Comparison of ENCODE assay signal across 11 cellular contexts in genomic region chr7:139739863-139740597, GRCh38. TPM values are rescaled to one million over a fixed set of nuclear protein-coding genes. Genes with fewer than 3 reads are reported as not detected.
DNase-seq lines count a peak whose midpoint lies in the region; ATAC-seq, FAIRE-seq and TF ChIP-seq lines count a peak whose summit lies in the region.
"Had no signal": no experiment of that assay in that cellular context is flagged by ENCODE, and none has a peak within 500 bp of the region (broad histone marks: within the 10 kb centered on the region; RNA-seq: fewer than 3 reads in every experiment).

No MANE protein-coding gene starts in this region.

- H3K9me3 ChIP-seq in lung (ENCODE audit: control insufficient read depth in 2 of 2, insufficient read depth in 1 of 2, low read length in 1 of 2) (no peaks in the 10 kb centered on the region), aorta (ENCODE audit: control insufficient read depth, low read length) (no peaks in the 10 kb centered on the region)
- H3K9me3 ChIP-seq: BLaER1 had no signal

- no peaks in the 10 kb centered on the region for H3K27me3 Mint-ChIP-seq in natural killer cell (ENCODE audit: low read depth in 2 of 2)
- H3K27me3 Mint-ChIP-seq in natural killer cell treated with Interleukin-12 subunit alpha and Interleukin-12 subunit beta and Interleukin-15 and Interleukin-18, amount 100 ng/mL, for 72 hours = no peaks in the 10 kb centered on the region

- FAIRE-seq in RCC 7860 (lab: Jason Lieb, UNC) = no peak

- H3K4me3 Mint-ChIP-seq in natural killer cell = no peak overlapping the region
- H3K4me3 Mint-ChIP-seq in natural killer cell treated with Interleukin-12 subunit alpha and Interleukin-12 subunit beta and Interleukin-15 and Interleukin-18, amount 100 ng/mL, for 72 hours = no peak overlapping the region
- H3K4me3 Mint-ChIP-seq: activated naive CD4-positive, alpha-beta T cell treated with anti-CD3 and anti-CD28 coated beads, Interleukin-2, amount 10 ng/mL, durations not matched to agents 7 days and 5 days; T-helper 2 cell treated with Interferon-gamma antibody and Interleukin-4, amounts not matched to agents 5 μg/mL and 100 μg/mL, for 36 hours had no signal

- H3K36me3 Mint-ChIP-seq in natural killer cell = no peaks in the 10 kb centered on the region
- peaks cover 14% of the 10 kb centered on the region for H3K36me3 Mint-ChIP-seq in natural killer cell treated with Interleukin-12 subunit alpha and Interleukin-12 subunit beta and Interleukin-15 and Interleukin-18, amount 100 ng/mL, for 72 hours

- H3K4me3 ChIP-seq in lung (no peak overlapping the region), aorta (ENCODE audit: low read length in 2 of 2) (no peak overlapping the region)
- H3K4me3 ChIP-seq: BLaER1 had no signal

- H3K27me3 ChIP-seq in lung (ENCODE audit: control insufficient read depth, insufficient read depth) = no peaks in the 10 kb centered on the region
- H3K27me3 ChIP-seq in aorta (ENCODE audit: control insufficient read depth in 1 of 2, insufficient read depth in 2 of 2, low read length in 1 of 2) = no peaks in the 10 kb centered on the region
- H3K27me3 ChIP-seq: BLaER1 had no signal

- DNase-seq in natural killer cell (no peak), cerebellar cortex (ENCODE audit: low spot score) (peak; percentile 40), lung (ENCODE audit: low spot score) (no peak), aorta (no peak), NCI-H1436 treated with DMSO at 0.1 percent for 48 hours (lab: John Stamatoyannopoulos, UW) (no peak), SIG-M5 (lab: John Stamatoyannopoulos, UW) (no peak), RCC 7860 (ENCODE audit: low spot score) (no peak)
- no peak for DNase-seq in natural killer cell treated with Interleukin-12 subunit alpha and Interleukin-12 subunit beta and Interleukin-15 and Interleukin-18, amount 100 ng/mL, for 72 hours (ENCODE audit: low spot score)
- DNase-seq: activated naive CD4-positive, alpha-beta T cell treated with anti-CD3 and anti-CD28 coated beads, Interleukin-2, amount 10 ng/mL, durations not matched to agents 7 days and 5 days had no signal

- peaks cover 81 to 87% of the 10 kb centered on the region in 2 donors for H3K4me1 Mint-ChIP-seq in natural killer cell
- H3K4me1 Mint-ChIP-seq in natural killer cell treated with Interleukin-12 subunit alpha and Interleukin-12 subunit beta and Interleukin-15 and Interleukin-18, amount 100 ng/mL, for 72 hours (ENCODE audit: low read depth in 2 of 2) = peaks cover 78 to 83% of the 10 kb centered on the region in 2 donors

- no peaks in the 10 kb centered on the region for H3K9me3 Mint-ChIP-seq in natural killer cell
- H3K9me3 Mint-ChIP-seq in natural killer cell treated with Interleukin-12 subunit alpha and Interleukin-12 subunit beta and Interleukin-15 and Interleukin-18, amount 100 ng/mL, for 72 hours = no peaks in the 10 kb centered on the region
- H3K9me3 Mint-ChIP-seq: activated naive CD4-positive, alpha-beta T cell treated with anti-CD3 and anti-CD28 coated beads, Interleukin-2, amount 10 ng/mL, durations not matched to agents 7 days and 5 days; T-helper 2 cell treated with Interferon-gamma antibody and Interleukin-4, amounts not matched to agents 5 μg/mL and 100 μg/mL, for 36 hours had no signal

- TF ChIP-seq CTCF in natural killer cell (IDR thresholded peaks at IDR 0.05) (no peak), lung (IDR thresholded peaks at IDR 0.05; ENCODE audit: control extremely low read depth, extremely low read depth) (no peak)

- H3K27ac ChIP-seq in lung (ENCODE audit: low read depth in 1 of 2, low read length in 1 of 2) (peak overlapping the region; percentile 40 to 69), aorta (ENCODE audit: low read depth in 1 of 2, low read length in 2 of 2) (peak overlapping the region; percentile 10 to 94)
- H3K27ac ChIP-seq: BLaER1 had no signal

- WGBS in lung, 2 donors = 73 to 80% methylated on average over 17 of the region's 17 CpGs
- 31 to 35% methylated on average over 17 of the region's 17 CpGs for WGBS in aorta, 2 donors

- H3K27ac Mint-ChIP-seq in natural killer cell = peak overlapping the region; percentile 29 to 56
- peak overlapping the region in 1 of 2 donors; percentile 41 for H3K27ac Mint-ChIP-seq in natural killer cell treated with Interleukin-12 subunit alpha and Interleukin-12 subunit beta and Interleukin-15 and Interleukin-18, amount 100 ng/mL, for 72 hours
- H3K27ac Mint-ChIP-seq: activated naive CD4-positive, alpha-beta T cell treated with anti-CD3 and anti-CD28 coated beads, Interleukin-2, amount 10 ng/mL, durations not matched to agents 7 days and 5 days; T-helper 2 cell treated with Interferon-gamma antibody and Interleukin-4, amounts not matched to agents 5 μg/mL and 100 μg/mL, for 36 hours had no signal

- H3K4me1 ChIP-seq in lung (ENCODE audit: control insufficient read depth in 2 of 2, insufficient read depth in 2 of 2, low read length in 2 of 2) (peaks cover 28 to 65% of the 10 kb centered on the region in 2 donors), aorta (ENCODE audit: control insufficient read depth in 1 of 2, insufficient read depth in 2 of 2, low read length in 2 of 2) (peaks cover 12% of the 10 kb centered on the region in 2 donors)

- H3K36me3 ChIP-seq in lung (ENCODE audit: control insufficient read depth in 2 of 2, insufficient read depth in 2 of 2, low read length in 2 of 2) = peaks cover 0 to 5% of the 10 kb centered on the region in 2 donors
- H3K36me3 ChIP-seq in aorta (ENCODE audit: control insufficient read depth in 1 of 2, insufficient read depth in 2 of 2, low read length in 1 of 2) = no peaks in the 10 kb centered on the region

- no peak for ATAC-seq in natural killer cell
- ATAC-seq in natural killer cell treated with Interleukin-12 subunit alpha and Interleukin-12 subunit beta and Interleukin-15 and Interleukin-18, amount 100 ng/mL, for 72 hours = no peak
- no peak for ATAC-seq in lung (ENCODE audit: insufficient read depth, low FRiP score)
- ATAC-seq in aorta (ENCODE audit: low FRiP score) = peak; percentile 30

- intact Hi-C loops in natural killer cell (cut with micrococcal nuclease) (no loop called here), aorta (cut with DNase I) (loop anchor here in 1 of 2 donors (5.0 to 10.0 kb wide), 2 partner anchors 37 to 1765 kb away; partner anchors contain the start of gene HIPK2)

RNA-seq across cellular contexts. Expression of gene HIPK2, which starts 37.8 kb away (rescaled TPM):
- total RNA-seq in natural killer cell (100 to 1,000 TPM; 127 to 145 (median 144) TPM), lung (10 to 100 TPM; 22.6 to 65.1 TPM), aorta (100 to 1,000 TPM in 1 of 2 donors, 10 to 100 TPM in 1; 35.3 to 108 TPM)
- total RNA-seq in natural killer cell treated with Interleukin-12 subunit alpha and Interleukin-12 subunit beta and Interleukin-15 and Interleukin-18, amount 100 ng/mL, for 72 hours = 100 to 1,000 TPM; 152 to 245 TPM
- polyA plus RNA-seq in lung (10 to 100 TPM in 1 of 2 donors, 1 to 10 TPM in 1; 8.7 to 13.9 TPM), aorta (10 to 100 TPM in 1 of 2 donors, 1 to 10 TPM in 1; 9.4 to 12.5 TPM)
